ENCODE assay signal across 1 cellular context in genomic region chr17:75896360-75897075, GRCh38.
TF ChIP-seq lines count a peak whose summit lies in the region.

A gene with protein sequence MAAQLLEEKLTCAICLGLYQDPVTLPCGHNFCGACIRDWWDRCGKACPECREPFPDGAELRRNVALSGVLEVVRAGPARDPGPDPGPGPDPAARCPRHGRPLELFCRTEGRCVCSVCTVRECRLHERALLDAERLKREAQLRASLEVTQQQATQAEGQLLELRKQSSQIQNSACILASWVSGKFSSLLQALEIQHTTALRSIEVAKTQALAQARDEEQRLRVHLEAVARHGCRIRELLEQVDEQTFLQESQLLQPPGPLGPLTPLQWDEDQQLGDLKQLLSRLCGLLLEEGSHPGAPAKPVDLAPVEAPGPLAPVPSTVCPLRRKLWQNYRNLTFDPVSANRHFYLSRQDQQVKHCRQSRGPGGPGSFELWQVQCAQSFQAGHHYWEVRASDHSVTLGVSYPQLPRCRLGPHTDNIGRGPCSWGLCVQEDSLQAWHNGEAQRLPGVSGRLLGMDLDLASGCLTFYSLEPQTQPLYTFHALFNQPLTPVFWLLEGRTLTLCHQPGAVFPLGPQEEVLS (minus strand): TSS chr17:75896951. CDS start chr17:75896937, 14 bp downstream.

TF ChIP-seq in HepG2, 621 proteins besides CTCF, POLR2A, EP300 and RAD21 (continued from another document and continues in another):
- TF ChIP-seq TFAP4 (IDR thresholded peaks at IDR 0.05; ENCODE audit: borderline replicate concordance, low read depth) (0 out of 2 replicates have a peak, but pooled peaks have one; percentile 20), MEIS2 (CRISPR knock-in tag; IDR thresholded peaks at IDR 0.05) (peak; percentile 35; the same call in 1 of the 2 replicates), MED13 (CRISPR knock-in tag; IDR thresholded peaks at IDR 0.05) (peak; percentile 73; the same call in 1 of the 2 replicates), ZNF503 (CRISPR knock-in tag; IDR thresholded peaks at IDR 0.05) (no peak; the same call in 1 of the 2 replicates), ZNF776 (CRISPR knock-in tag; IDR thresholded peaks at IDR 0.05) (peak; percentile 89), FOSL1 (CRISPR knock-in tag; IDR thresholded peaks at IDR 0.05; ENCODE audit: borderline replicate concordance) (no peak), ZBTB7A (CRISPR knock-in tag; IDR thresholded peaks at IDR 0.05) (peak; percentile 31; the same call in 1 of the 2 replicates), AGO2 (optimal IDR thresholded peaks at IDR 0.05; ENCODE audit: low read depth, low read length) (peak; percentile 96), PRMT3 (CRISPR knock-in tag; IDR thresholded peaks at IDR 0.05; ENCODE audit: borderline replicate concordance, low read depth) (0 out of 2 replicates have a peak, but pooled peaks have one; percentile 38), ZNF274 (CRISPR knock-in tag; IDR thresholded peaks at IDR 0.05) (no peak; the same call in none of the 2 replicates), RBM39 (IDR thresholded peaks at IDR 0.05; ENCODE audit: low read depth, low read length, poor library complexity, severe bottlenecking) (no peak), PHF8 (CRISPR knock-in tag; IDR thresholded peaks at IDR 0.05) (peak; percentile 94), TCF7 (IDR thresholded peaks at IDR 0.05; ENCODE audit: low read depth) (no peak), RBFOX2 (IDR thresholded peaks at IDR 0.05; ENCODE audit: low read depth, low read length) (peak; percentile 93), ZNF33B (CRISPR knock-in tag; IDR thresholded peaks at IDR 0.05) (0 out of 2 replicates have a peak, but pooled peaks have one; percentile 28), ZNF326 (CRISPR knock-in tag; IDR thresholded peaks at IDR 0.05; ENCODE audit: borderline replicate concordance) (no peak), GPN1 (CRISPR knock-in tag; IDR thresholded peaks at IDR 0.05; ENCODE audit: borderline replicate concordance) (0 out of 2 replicates have a peak, but pooled peaks have one; percentile 63), ZNF317 (CRISPR knock-in tag; IDR thresholded peaks at IDR 0.05) (no peak), BRCA1 (CRISPR knock-in tag; IDR thresholded peaks at IDR 0.05) (no peak), TSC22D2 (CRISPR knock-in tag; IDR thresholded peaks at IDR 0.05; ENCODE audit: borderline replicate concordance) (no peak; the same call in 1 of the 2 replicates), DDIT3 (CRISPR knock-in tag; IDR thresholded peaks at IDR 0.05) (no peak), DR1 (CRISPR knock-in tag; IDR thresholded peaks at IDR 0.05) (peak; percentile 75; the same call in 1 of the 2 replicates), MXI1 (IDR thresholded peaks at IDR 0.05; ENCODE audit: borderline replicate concordance, low read depth, low read length) (peak; percentile 60; the same call in 2 of the 3 replicates), STAT5B (CRISPR knock-in tag; IDR thresholded peaks at IDR 0.05) (peak; percentile 61; the same call in 1 of the 2 replicates), PRPF4 (IDR thresholded peaks at IDR 0.05; ENCODE audit: low read depth, low read length, poor library complexity, severe bottlenecking) (no peak), KLF12 (CRISPR knock-in tag; IDR thresholded peaks at IDR 0.05; ENCODE audit: borderline replicate concordance) (peak; percentile 43; the same call in 1 of the 2 replicates)
- TF ChIP-seq, protein P1, sequence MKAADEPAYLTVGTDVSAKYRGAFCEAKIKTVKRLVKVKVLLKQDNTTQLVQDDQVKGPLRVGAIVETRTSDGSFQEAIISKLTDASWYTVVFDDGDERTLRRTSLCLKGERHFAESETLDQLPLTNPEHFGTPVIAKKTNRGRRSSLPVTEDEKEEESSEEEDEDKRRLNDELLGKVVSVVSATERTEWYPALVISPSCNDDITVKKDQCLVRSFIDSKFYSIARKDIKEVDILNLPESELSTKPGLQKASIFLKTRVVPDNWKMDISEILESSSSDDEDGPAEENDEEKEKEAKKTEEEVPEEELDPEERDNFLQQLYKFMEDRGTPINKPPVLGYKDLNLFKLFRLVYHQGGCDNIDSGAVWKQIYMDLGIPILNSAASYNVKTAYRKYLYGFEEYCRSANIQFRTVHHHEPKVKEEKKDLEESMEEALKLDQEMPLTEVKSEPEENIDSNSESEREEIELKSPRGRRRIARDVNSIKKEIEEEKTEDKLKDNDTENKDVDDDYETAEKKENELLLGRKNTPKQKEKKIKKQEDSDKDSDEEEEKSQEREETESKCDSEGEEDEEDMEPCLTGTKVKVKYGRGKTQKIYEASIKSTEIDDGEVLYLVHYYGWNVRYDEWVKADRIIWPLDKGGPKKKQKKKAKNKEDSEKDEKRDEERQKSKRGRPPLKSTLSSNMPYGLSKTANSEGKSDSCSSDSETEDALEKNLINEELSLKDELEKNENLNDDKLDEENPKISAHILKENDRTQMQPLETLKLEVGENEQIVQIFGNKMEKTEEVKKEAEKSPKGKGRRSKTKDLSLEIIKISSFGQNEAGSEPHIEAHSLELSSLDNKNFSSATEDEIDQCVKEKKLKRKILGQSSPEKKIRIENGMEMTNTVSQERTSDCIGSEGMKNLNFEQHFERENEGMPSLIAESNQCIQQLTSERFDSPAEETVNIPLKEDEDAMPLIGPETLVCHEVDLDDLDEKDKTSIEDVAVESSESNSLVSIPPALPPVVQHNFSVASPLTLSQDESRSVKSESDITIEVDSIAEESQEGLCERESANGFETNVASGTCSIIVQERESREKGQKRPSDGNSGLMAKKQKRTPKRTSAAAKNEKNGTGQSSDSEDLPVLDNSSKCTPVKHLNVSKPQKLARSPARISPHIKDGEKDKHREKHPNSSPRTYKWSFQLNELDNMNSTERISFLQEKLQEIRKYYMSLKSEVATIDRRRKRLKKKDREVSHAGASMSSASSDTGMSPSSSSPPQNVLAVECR (CRISPR knock-in tag; IDR thresholded peaks at IDR 0.05; ENCODE audit: borderline replicate concordance), result peak; percentile 67; the same call in 1 of the 2 replicates
- TF ChIP-seq, protein P2, sequence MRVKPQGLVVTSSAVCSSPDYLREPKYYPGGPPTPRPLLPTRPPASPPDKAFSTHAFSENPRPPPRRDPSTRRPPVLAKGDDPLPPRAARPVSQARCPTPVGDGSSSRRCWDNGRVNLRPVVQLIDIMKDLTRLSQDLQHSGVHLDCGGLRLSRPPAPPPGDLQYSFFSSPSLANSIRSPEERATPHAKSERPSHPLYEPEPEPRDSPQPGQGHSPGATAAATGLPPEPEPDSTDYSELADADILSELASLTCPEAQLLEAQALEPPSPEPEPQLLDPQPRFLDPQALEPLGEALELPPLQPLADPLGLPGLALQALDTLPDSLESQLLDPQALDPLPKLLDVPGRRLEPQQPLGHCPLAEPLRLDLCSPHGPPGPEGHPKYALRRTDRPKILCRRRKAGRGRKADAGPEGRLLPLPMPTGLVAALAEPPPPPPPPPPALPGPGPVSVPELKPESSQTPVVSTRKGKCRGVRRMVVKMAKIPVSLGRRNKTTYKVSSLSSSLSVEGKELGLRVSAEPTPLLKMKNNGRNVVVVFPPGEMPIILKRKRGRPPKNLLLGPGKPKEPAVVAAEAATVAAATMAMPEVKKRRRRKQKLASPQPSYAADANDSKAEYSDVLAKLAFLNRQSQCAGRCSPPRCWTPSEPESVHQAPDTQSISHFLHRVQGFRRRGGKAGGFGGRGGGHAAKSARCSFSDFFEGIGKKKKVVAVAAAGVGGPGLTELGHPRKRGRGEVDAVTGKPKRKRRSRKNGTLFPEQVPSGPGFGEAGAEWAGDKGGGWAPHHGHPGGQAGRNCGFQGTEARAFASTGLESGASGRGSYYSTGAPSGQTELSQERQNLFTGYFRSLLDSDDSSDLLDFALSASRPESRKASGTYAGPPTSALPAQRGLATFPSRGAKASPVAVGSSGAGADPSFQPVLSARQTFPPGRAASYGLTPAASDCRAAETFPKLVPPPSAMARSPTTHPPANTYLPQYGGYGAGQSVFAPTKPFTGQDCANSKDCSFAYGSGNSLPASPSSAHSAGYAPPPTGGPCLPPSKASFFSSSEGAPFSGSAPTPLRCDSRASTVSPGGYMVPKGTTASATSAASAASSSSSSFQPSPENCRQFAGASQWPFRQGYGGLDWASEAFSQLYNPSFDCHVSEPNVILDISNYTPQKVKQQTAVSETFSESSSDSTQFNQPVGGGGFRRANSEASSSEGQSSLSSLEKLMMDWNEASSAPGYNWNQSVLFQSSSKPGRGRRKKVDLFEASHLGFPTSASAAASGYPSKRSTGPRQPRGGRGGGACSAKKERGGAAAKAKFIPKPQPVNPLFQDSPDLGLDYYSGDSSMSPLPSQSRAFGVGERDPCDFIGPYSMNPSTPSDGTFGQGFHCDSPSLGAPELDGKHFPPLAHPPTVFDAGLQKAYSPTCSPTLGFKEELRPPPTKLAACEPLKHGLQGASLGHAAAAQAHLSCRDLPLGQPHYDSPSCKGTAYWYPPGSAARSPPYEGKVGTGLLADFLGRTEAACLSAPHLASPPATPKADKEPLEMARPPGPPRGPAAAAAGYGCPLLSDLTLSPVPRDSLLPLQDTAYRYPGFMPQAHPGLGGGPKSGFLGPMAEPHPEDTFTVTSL (CRISPR knock-in tag; IDR thresholded peaks at IDR 0.05; ENCODE audit: borderline replicate concordance), result no peak; the same call in 1 of the 2 replicates
- TF ChIP-seq, protein P3, sequence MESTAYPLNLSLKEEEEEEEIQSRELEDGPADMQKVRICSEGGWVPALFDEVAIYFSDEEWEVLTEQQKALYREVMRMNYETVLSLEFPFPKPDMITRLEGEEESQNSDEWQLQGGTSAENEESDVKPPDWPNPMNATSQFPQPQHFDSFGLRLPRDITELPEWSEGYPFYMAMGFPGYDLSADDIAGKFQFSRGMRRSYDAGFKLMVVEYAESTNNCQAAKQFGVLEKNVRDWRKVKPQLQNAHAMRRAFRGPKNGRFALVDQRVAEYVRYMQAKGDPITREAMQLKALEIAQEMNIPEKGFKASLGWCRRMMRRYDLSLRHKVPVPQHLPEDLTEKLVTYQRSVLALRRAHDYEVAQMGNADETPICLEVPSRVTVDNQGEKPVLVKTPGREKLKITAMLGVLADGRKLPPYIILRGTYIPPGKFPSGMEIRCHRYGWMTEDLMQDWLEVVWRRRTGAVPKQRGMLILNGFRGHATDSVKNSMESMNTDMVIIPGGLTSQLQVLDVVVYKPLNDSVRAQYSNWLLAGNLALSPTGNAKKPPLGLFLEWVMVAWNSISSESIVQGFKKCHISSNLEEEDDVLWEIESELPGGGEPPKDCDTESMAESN (CRISPR knock-in tag; conservative IDR thresholded peaks at IDR 0.05), result peak; percentile 70; the same call in 1 of the 2 replicates
- TF ChIP-seq, protein P4, sequence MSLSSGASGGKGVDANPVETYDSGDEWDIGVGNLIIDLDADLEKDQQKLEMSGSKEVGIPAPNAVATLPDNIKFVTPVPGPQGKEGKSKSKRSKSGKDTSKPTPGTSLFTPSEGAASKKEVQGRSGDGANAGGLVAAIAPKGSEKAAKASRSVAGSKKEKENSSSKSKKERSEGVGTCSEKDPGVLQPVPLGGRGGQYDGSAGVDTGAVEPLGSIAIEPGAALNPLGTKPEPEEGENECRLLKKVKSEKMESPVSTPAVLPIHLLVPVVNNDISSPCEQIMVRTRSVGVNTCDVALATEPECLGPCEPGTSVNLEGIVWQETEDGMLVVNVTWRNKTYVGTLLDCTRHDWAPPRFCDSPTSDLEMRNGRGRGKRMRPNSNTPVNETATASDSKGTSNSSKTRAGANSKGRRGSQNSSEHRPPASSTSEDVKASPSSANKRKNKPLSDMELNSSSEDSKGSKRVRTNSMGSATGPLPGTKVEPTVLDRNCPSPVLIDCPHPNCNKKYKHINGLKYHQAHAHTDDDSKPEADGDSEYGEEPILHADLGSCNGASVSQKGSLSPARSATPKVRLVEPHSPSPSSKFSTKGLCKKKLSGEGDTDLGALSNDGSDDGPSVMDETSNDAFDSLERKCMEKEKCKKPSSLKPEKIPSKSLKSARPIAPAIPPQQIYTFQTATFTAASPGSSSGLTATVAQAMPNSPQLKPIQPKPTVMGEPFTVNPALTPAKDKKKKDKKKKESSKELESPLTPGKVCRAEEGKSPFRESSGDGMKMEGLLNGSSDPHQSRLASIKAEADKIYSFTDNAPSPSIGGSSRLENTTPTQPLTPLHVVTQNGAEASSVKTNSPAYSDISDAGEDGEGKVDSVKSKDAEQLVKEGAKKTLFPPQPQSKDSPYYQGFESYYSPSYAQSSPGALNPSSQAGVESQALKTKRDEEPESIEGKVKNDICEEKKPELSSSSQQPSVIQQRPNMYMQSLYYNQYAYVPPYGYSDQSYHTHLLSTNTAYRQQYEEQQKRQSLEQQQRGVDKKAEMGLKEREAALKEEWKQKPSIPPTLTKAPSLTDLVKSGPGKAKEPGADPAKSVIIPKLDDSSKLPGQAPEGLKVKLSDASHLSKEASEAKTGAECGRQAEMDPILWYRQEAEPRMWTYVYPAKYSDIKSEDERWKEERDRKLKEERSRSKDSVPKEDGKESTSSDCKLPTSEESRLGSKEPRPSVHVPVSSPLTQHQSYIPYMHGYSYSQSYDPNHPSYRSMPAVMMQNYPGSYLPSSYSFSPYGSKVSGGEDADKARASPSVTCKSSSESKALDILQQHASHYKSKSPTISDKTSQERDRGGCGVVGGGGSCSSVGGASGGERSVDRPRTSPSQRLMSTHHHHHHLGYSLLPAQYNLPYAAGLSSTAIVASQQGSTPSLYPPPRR (CRISPR knock-in tag; IDR thresholded peaks at IDR 0.05; ENCODE audit: borderline replicate concordance), result peak; percentile 36; the same call in 1 of the 2 replicates
- TF ChIP-seq, protein P5, sequence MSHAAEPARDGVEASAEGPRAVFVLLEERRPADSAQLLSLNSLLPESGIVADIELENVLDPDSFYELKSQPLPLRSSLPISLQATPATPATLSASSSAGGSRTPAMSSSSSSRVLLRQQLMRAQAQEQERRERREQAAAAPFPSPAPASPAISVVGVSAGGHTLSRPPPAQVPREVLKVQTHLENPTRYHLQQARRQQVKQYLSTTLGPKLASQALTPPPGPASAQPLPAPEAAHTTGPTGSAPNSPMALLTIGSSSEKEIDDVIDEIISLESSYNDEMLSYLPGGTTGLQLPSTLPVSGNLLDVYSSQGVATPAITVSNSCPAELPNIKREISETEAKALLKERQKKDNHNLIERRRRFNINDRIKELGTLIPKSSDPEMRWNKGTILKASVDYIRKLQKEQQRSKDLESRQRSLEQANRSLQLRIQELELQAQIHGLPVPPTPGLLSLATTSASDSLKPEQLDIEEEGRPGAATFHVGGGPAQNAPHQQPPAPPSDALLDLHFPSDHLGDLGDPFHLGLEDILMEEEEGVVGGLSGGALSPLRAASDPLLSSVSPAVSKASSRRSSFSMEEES (CRISPR knock-in tag; IDR thresholded peaks at IDR 0.05), result no peak
